Comparison of ENCODE assay signal across 20 cellular contexts in the genomic region with DNA sequence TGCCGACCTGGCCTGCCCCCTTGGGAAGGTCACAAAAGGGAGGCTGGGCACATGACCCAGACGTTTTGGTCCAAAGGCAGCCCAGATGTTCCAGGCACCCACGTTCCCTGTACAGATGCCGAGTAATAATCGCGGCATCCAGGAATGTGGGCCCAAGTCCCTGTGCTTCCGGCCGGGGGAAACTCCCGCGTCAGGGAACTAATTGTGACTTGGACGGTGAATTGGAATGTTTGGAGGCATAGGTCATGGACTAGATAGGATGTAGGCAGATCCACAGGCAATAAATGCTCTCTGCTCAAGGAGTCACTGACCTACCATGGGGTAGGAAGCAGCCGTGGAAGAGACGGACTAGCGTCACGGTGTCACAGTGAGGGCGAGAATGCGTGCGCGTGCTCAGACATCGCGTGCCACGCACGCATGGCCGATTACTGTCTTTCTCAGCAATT.
"Had no signal": no experiment of that assay in that cellular context is flagged by ENCODE, and none has a peak within 500 bp of the region (broad histone marks: within the 10 kb centered on the region; RNA-seq: fewer than 3 reads in every experiment).

No MANE protein-coding gene starts in this region.

- DNase-seq: activated CD4-positive, alpha-beta T cell treated with anti-CD3 and anti-CD28 coated beads for 36 hours; activated CD4-positive, alpha-beta T cell treated with anti-CD3 and anti-CD28 coated beads, Interleukin-2, amount 50 U/mL, for 48 hours; activated gamma-delta T cell treated with Interleukin-2 at 50 U/mL for 16 hours; activated T-cell treated with anti-CD3 and anti-CD28 coated beads for 4 hours; cerebellar nuclear complex; effector CD8-positive, alpha-beta T cell; mesendoderm; naive thymus-derived CD8-positive, alpha-beta T cell; SK-N-SH; stimulated activated CD4-positive, alpha-beta T cell treated with anti-CD3 and anti-CD28 coated beads, Interleukin-4, amount 100 ng/mL, for 1 hour; stimulated activated naive CD8-positive, alpha-beta T cell treated with anti-CD3 and anti-CD28 coated beads, Interleukin-15, amount 100 ng/mL, for 72 hours; upper lobe of right lung had no signal

- H3K36me3 ChIP-seq: adrenal gland, breast epithelium, ovary, upper lobe of right lung had no signal

- H3K27me3 ChIP-seq: adrenal gland, breast epithelium, hepatocyte, ovary, upper lobe of right lung had no signal

- H3K4me3 ChIP-seq: adrenal gland, breast epithelium, hepatocyte, ovary, smooth muscle cell, upper lobe of right lung had no signal

- H3K9me3 ChIP-seq: adrenal gland, breast epithelium, ovary, SK-N-SH, upper lobe of right lung had no signal

- ATAC-seq: activated CD4-positive, alpha-beta T cell treated with anti-CD3 and anti-CD28 coated beads for 36 hours; activated naive CD4-positive, alpha-beta T cell treated with anti-CD3 and anti-CD28 coated beads, Interleukin-2, amount 50 U/mL, for 72 hours; esophagus mucosa; naive thymus-derived CD8-positive, alpha-beta T cell; stimulated activated naive CD8-positive, alpha-beta T cell treated with anti-CD3 and anti-CD28 coated beads, Interleukin-15, amount 100 ng/mL, for 72 hours; upper lobe of right lung; WTC11 had no signal

- H3K4me1 ChIP-seq: breast epithelium, upper lobe of right lung had no signal

- H3K27ac ChIP-seq: breast epithelium, hepatocyte, ovary, upper lobe of right lung had no signal
